ENCODE assay signal across 17 cellular contexts in the genomic region with DNA sequence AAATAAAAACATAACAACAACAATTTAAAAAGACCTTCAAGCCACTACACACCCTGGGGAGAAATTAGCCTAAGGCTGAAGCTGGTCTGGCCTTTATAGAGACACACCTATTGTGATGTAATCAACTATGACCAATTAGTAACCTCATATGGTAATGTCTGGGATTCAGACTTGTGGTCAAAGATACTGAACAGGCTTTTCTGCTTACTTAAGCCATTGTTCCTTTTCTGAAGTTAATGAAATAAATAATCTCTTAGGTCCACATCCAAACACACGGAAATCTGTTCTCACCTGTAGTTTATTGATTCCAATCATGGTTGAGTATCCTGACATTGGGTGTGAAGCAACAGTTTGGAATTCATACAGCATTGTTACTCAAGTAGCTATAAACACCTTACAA.
"Had no signal": no experiment of that assay in that cellular context is flagged by ENCODE, and none has a peak within 500 bp of the region (broad histone marks: within the 10 kb centered on the region; RNA-seq: fewer than 3 reads in every experiment).

No MANE protein-coding gene starts in this region.

- H3K36me3 ChIP-seq: gastroesophageal sphincter, neural progenitor cell had no signal

- H3K4me3 ChIP-seq: coronary artery, gastroesophageal sphincter, neural progenitor cell had no signal

- H3K4me2 ChIP-seq: neural progenitor cell had no signal

- FAIRE-seq: endothelial cell of umbilical vein, islet of Langerhans had no signal

- DNase-seq: activated CD4-positive, alpha-beta memory T cell treated with anti-CD3 and anti-CD28 coated beads for 36 hours; activated CD4-positive, alpha-beta T cell treated with anti-CD3 and anti-CD28 coated beads for 36 hours; activated CD8-positive, alpha-beta memory T cell treated with anti-CD3 and anti-CD28 coated beads, Interleukin-2, amount 10 ng/mL, durations not matched to agents 7 days and 5 days; activated naive CD4-positive, alpha-beta T cell treated with anti-CD3 and anti-CD28 coated beads for 36 hours; activated naive CD8-positive, alpha-beta T cell treated with anti-CD3 and anti-CD28 coated beads, Interleukin-2, amount 50 U/mL, for 24 hours; activated T-cell treated with anti-CD3 and anti-CD28 coated beads, Interleukin-2, amount 50 U/mL, for 1 hour; effector CD8-positive, alpha-beta T cell; naive B cell; stimulated activated CD4-positive, alpha-beta T cell treated with anti-CD3 and anti-CD28 coated beads, Interleukin-2, amount 100 ng/mL, for 48 hours; T-helper 17 cell had no signal

- H3K27ac ChIP-seq: coronary artery, gastroesophageal sphincter, neural progenitor cell, parathyroid adenoma had no signal

- H3K4me1 ChIP-seq: gastroesophageal sphincter, neural progenitor cell, parathyroid adenoma had no signal

- ATAC-seq: activated CD4-positive, alpha-beta T cell treated with anti-CD3 and anti-CD28 coated beads for 36 hours; activated CD8-positive, alpha-beta memory T cell treated with anti-CD3 and anti-CD28 coated beads, Interleukin-2, amount 10 ng/mL, durations not matched to agents 7 days and 5 days; activated naive CD8-positive, alpha-beta T cell treated with anti-CD3 and anti-CD28 coated beads, Interleukin-2, amount 50 U/mL, for 24 hours; gastroesophageal sphincter; stimulated activated memory B cell treated with anti-CD40 and anti-IgM and Interleukin-4, amounts not matched to agents 10 μg/mL and 1 μg/mL and 100 μg/mL, for 72 hours; T-helper 17 cell had no signal

- H3K9me3 ChIP-seq: gastroesophageal sphincter had no signal

- H3K27me3 ChIP-seq: gastroesophageal sphincter, neural progenitor cell had no signal
